Comparison of ENCODE assay signal across 8 cellular contexts in the genomic region with DNA sequence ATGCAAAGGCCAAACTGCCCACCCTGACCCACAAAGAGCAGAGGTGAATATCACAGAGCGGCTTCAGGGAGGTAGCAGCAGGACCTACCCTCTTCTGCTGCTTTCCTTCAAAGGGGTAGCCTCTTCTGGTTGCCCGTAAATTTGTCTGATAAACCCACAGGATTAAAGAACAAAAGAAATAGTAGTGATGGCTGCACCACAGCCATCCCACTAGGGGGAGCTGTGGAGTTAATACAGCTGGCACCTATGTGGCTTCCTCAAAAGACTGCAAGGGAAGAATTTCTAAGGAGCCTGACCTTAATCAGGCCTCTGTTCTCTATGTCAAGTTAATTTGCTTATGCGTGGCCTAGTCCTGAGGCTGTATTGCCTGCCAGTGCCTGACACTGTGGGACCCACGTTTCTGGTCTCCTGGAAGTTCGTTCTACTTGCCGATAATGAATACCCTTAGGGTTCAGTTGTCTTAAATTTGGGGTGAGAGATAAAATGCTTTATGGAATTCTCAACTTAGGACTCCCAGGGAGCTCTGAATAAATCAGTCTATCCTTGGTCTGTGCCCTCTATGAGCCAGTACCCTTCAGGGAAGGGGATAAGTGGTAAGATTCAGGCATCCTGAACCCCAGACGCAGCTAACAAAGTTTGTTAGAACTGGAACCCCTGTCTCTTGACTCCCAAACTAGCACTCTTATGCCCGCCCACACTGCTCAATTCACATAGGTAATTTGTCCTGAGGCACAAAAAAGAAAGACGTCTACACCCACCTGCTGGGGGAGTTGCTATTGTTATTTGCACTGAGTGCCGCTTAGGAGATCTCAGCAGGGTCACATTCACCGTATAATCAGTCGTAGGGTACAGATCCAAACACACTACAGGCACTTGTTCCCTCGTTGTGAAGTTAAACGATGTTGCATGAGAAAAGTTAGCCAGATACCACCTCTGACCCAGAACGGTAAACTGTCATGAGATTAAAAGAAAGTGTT.
DNase-seq lines count a peak whose midpoint lies in the region; ATAC-seq, FAIRE-seq and TF ChIP-seq lines count a peak whose summit lies in the region.

No MANE protein-coding gene starts in this region.

- no peak overlapping the region for H3K9ac ChIP-seq in colonic mucosa (ENCODE audit: low read depth in 2 of 2, low read length in 2 of 2)
- no peak overlapping the region for H3K9ac ChIP-seq in HepG2 (ENCODE audit: insufficient read depth, low read depth, low read length)

- intact Hi-C loops in colonic mucosa (cut with DNase I) (loop anchor here (2.0 kb wide), 1 partner anchor 263 kb away; no protein-coding TSS in a partner anchor), HepG2 (cut with micrococcal nuclease; ENCODE audit: unreplicated experiment) (loop anchor here (1.0 kb wide), 1 partner anchor 263 kb away; no protein-coding TSS in a partner anchor)

- H3K27me3 ChIP-seq in colonic mucosa (no peaks in the 10 kb centered on the region), HepG2 (ENCODE audit: control insufficient read depth in 1 of 2, insufficient read depth in 2 of 2, low read length in 2 of 2) (no peaks in the 10 kb centered on the region)

- peak; percentile 89 for TF ChIP-seq CTCF in colonic mucosa (IDR thresholded peaks at IDR 0.05)
- TF ChIP-seq CTCF in HepG2 (CRISPR knock-in tag; IDR thresholded peaks at IDR 0.05) = peak; percentile 76

- H3K4me3 ChIP-seq in colonic mucosa (no peak overlapping the region), HepG2 (replicated peaks in 1 of 3; ENCODE audit: insufficient read depth in 1 of 3, low read depth in 2 of 3, low read length in 3 of 3) (no peak overlapping the region)

- no peak overlapping the region for H3K27ac ChIP-seq in colonic mucosa
- H3K27ac ChIP-seq in HepG2 (ENCODE audit: extremely low read length, insufficient read depth, low read length) = no peak overlapping the region

- TF ChIP-seq EP300 in HepG2 (IDR thresholded peaks at IDR 0.05; ENCODE audit: low read depth in 2 of 2, low read length in 2 of 2) = no peak
- TF ChIP-seq EP300 in HepG2 (CRISPR knock-in tag; IDR thresholded peaks at IDR 0.05; ENCODE audit: borderline replicate concordance) = no peak

- TF ChIP-seq POLR2A in HepG2 (IDR thresholded peaks at IDR 0.05; ENCODE audit: insufficient read depth in 1 of 2, low read depth in 2 of 2, low read length in 2 of 2) = no peak

- DNase-seq in DMS153 (lab: John Stamatoyannopoulos, UW) (peak; percentile 16), NCI-H446 treated with DMSO at 0.1 percent for 48 hours (lab: John Stamatoyannopoulos, UW) (peak; percentile 5), colonic mucosa (peak; percentile 77), HepG2 (ENCODE audit: low spot score) (peak; percentile 33)
- peak; percentile 68 to 82 for DNase-seq in activated CD4-positive, alpha-beta T cell treated with anti-CD3 and anti-CD28 coated beads for 4 hours
- peak; percentile 49 for DNase-seq in stimulated activated CD8-positive, alpha-beta memory T cell treated with anti-CD3 and anti-CD28 coated beads, Interleukin-12 subunit alpha, Interleukin-12 subunit beta, amount 100 ng/mL, for 1 hour (ENCODE audit: low read depth)

- FAIRE-seq in HepG2 (lab: Jason Lieb, UNC) = peak; percentile 39

- H3K4me1 ChIP-seq in colonic mucosa (no peaks in the 10 kb centered on the region), HepG2 (ENCODE audit: insufficient read depth, low read length) (no peaks in the 10 kb centered on the region)

- in situ Hi-C loops in HepG2 (cut with HindIII; ENCODE audit: extremely low pct_ligation_motif_present, low pct_unique_long_range_greater_than_20kb) = loop anchor here (25.0 kb wide), 1 partner anchor 614 kb away; a partner anchor contains a TSS

- H3K4me2 ChIP-seq in HepG2 (ENCODE audit: low read depth, low read length) = no peak overlapping the region

- no TSS peak for BruUV-seq in HepG2 (replicated peaks; lab: Mats Ljungman, UMichigan)

- POLR2A ChIA-PET in HepG2 (lab: Yijun Ruan, JAX) = no interaction called here

- H4K20me1 ChIP-seq in HepG2 (ENCODE audit: insufficient read depth, low read length) = no peaks in the 10 kb centered on the region

- WGBS in HepG2 (ENCODE audit: low lambda C conversion rate) = 89% methylated on average over 15 of the region's 15 CpGs

- no peaks in the 10 kb centered on the region for H3K9me3 ChIP-seq in colonic mucosa
- no peaks in the 10 kb centered on the region for H3K9me3 ChIP-seq in HepG2 (ENCODE audit: low read length)

- TF ChIP-seq RAD21 in HepG2 (CRISPR knock-in tag; IDR thresholded peaks at IDR 0.05) = peak; percentile 68

- ATAC-seq in HG03108 (IDR thresholded peaks at IDR 0.05; ENCODE audit: unreplicated experiment) = peak; percentile 58
- peak; percentile 81 for ATAC-seq in HepG2
- no peak for ATAC-seq in GM21447 (IDR thresholded peaks at IDR 0.05; ENCODE audit: unreplicated experiment)

- CTCF ChIA-PET in HepG2 (lab: Yijun Ruan, JAX; ENCODE audit: low intra/inter-chr PET ratio, low total read pairs) = interaction anchor here (1.7 to 1.9 kb wide), 2 partner anchors 236 to 263 kb away, joined by 4 to 12 read pairs; a partner anchor contains a TSS

- no peak overlapping the region for H2AFZ ChIP-seq in HepG2 (ENCODE audit: low read length)

- H3K79me2 ChIP-seq in HepG2 (ENCODE audit: insufficient read depth, low read length) = no peaks in the 10 kb centered on the region

- H3K36me3 ChIP-seq in colonic mucosa (no peaks in the 10 kb centered on the region), HepG2 (replicated peaks in 1 of 2; ENCODE audit: control insufficient read depth in 1 of 2, insufficient read depth in 2 of 2, low read length in 2 of 2) (peaks cover 10 to 30% of the 10 kb centered on the region in 2 experiments; a peak in 4 of 5 replicates)

TF ChIP-seq in HepG2, 621 proteins besides CTCF, POLR2A, EP300 and RAD21:
- TF ChIP-seq SMC3 (IDR thresholded peaks at IDR 0.05; ENCODE audit: low read length) = peak; percentile 85
- TF ChIP-seq STAG1 (CRISPR knock-in tag; IDR thresholded peaks at IDR 0.05) = peak; percentile 81
- TF ChIP-seq, protein P1, sequence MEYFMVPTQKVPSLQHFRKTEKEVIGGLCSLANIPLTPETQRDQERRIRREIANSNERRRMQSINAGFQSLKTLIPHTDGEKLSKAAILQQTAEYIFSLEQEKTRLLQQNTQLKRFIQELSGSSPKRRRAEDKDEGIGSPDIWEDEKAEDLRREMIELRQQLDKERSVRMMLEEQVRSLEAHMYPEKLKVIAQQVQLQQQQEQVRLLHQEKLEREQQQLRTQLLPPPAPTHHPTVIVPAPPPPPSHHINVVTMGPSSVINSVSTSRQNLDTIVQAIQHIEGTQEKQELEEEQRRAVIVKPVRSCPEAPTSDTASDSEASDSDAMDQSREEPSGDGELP (IDR thresholded peaks at IDR 0.05; ENCODE audit: borderline replicate concordance, low read depth) = peak; percentile 37; the same call in 1 of the 2 replicates
- no peak for TF ChIP-seq RELA (CRISPR knock-in tag; IDR thresholded peaks at IDR 0.05)
TF ChIP-seq in HepG2: peak in this region for 3.

Comparison
In these comparisons a context has a peak if more than half of its experiments do, and no peak if none do; other contexts are left out.
1. DNase-seq: peak in every context shown above with its lines; median percentile 77 in colonic mucosa; 75 in activated CD4-positive, alpha-beta T cell treated with anti-CD3 and anti-CD28 coated beads for 4 hours; 49 in stimulated activated CD8-positive, alpha-beta memory T cell treated with anti-CD3 and anti-CD28 coated beads, Interleukin-12 subunit alpha, Interleukin-12 subunit beta, amount 100 ng/mL, for 1 hour; 33 in HepG2; 16 in DMS153; 5 in NCI-H446 treated with DMSO at 0.1 percent for 48 hours.